ENCODE assay signal across 9 cellular contexts in the genomic region with DNA sequence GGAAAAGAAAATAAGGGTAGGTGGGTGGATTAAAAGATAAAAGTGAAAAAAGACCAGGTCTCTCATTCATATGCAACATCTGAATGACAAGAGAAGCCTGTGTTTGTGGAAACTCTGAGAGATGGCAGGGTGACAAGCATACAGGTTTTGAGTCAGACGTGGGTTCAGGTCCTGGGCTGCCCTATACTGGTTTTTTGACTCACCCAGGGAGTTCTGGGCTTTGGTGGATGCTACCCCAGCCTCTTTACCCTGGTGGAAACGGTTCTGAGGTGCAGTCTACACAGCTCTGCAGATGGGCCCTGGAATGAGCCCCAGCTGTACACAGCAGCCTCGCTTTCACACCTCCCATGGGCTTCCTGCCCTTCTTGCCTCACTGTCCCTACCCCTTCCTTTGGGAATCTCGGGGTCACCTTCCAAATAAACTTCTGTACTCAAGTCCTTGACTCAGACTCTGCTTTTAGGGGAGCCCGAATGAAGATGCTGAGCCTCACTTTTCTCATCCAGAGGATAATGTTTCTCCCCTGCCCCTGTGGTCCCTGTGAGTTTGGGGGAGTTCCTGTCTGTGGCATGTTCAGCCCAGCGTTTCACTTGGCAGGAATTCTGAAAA.
DNase-seq lines count a peak whose midpoint lies in the region; ATAC-seq, FAIRE-seq and TF ChIP-seq lines count a peak whose summit lies in the region.
"Had no signal": no experiment of that assay in that cellular context is flagged by ENCODE, and none has a peak within 500 bp of the region (broad histone marks: within the 10 kb centered on the region; RNA-seq: fewer than 3 reads in every experiment).

No MANE protein-coding gene starts in this region.

- DNase-seq in CD4-positive, CD25-positive, alpha-beta regulatory T cell = peak in 1 of 3 donors; percentile 24
- peak; percentile 24 for DNase-seq in activated T-helper 2 cell treated with anti-CD3 and anti-CD28 coated beads, Interferon-gamma antibody, Interleukin-2, Interleukin-4, amounts not matched to agents 10 μg/mL and 5 μg/mL and 100 μg/mL, durations not matched to agents 14 hours and 24 hours and 36 hours (ENCODE audit: low spot score)
- DNase-seq in NCI-H2107 treated with DMSO at 0.1 percent for 48 hours (lab: John Stamatoyannopoulos, UW; ENCODE audit: unreplicated experiment) (no peak), dorsolateral prefrontal cortex (no peak), vagina (ENCODE audit: extremely low spot score in 2 of 2) (no peak), pancreas (no peak)
- DNase-seq: DND-41 had no signal

- H3K36me3 Mint-ChIP-seq in CD4-positive, CD25-positive, alpha-beta regulatory T cell = no peaks in the 10 kb centered on the region
- peaks cover 62% of the 10 kb centered on the region for H3K36me3 Mint-ChIP-seq in activated T-helper 2 cell treated with anti-CD3 and anti-CD28 coated beads, Interferon-gamma antibody, Interleukin-2, Interleukin-4, amounts not matched to agents 10 μg/mL and 5 μg/mL and 100 μg/mL, durations not matched to agents 14 hours and 24 hours and 36 hours (ENCODE audit: low read depth)
- H3K36me3 Mint-ChIP-seq in nephron (ENCODE audit: low read depth) = no peaks in the 10 kb centered on the region

- ATAC-seq in CD4-positive, CD25-positive, alpha-beta regulatory T cell (ENCODE audit: low read depth in 2 of 2) = peak; percentile 46 to 47
- no peak for ATAC-seq in pancreas

- peak overlapping the region; percentile 47 for H3K9ac ChIP-seq in HUES6 (ENCODE audit: low read length)

- peaks cover 16 to 59% (median 32%) of the 10 kb centered on the region in 4 donors for H3K4me1 Mint-ChIP-seq in CD4-positive, CD25-positive, alpha-beta regulatory T cell
- H3K4me1 Mint-ChIP-seq in activated T-helper 2 cell treated with anti-CD3 and anti-CD28 coated beads, Interferon-gamma antibody, Interleukin-2, Interleukin-4, amounts not matched to agents 10 μg/mL and 5 μg/mL and 100 μg/mL, durations not matched to agents 14 hours and 24 hours and 36 hours (ENCODE audit: low read depth) = peaks cover 64% of the 10 kb centered on the region
- peaks cover 43% of the 10 kb centered on the region for H3K4me1 Mint-ChIP-seq in nephron

- H3K36me3 ChIP-seq in CD4-positive, CD25-positive, alpha-beta regulatory T cell (ENCODE audit: control insufficient read depth, insufficient read depth, low read length) = no peaks in the 10 kb centered on the region
- H3K36me3 ChIP-seq in HUES6 (ENCODE audit: control insufficient read depth, insufficient read depth, low read length) = no peaks in the 10 kb centered on the region
- H3K36me3 ChIP-seq in vagina = no peaks in the 10 kb centered on the region
- no peaks in the 10 kb centered on the region for H3K36me3 ChIP-seq in pancreas

- no peak overlapping the region for H3K27ac ChIP-seq in CD4-positive, CD25-positive, alpha-beta regulatory T cell (ENCODE audit: insufficient read depth, low read length, poor library complexity, severe bottlenecking)
- peak overlapping the region; percentile 24; the same call in 1 of the 2 replicates for H3K27ac ChIP-seq in HUES6 (ENCODE audit: low read depth, low read length)
- H3K27ac ChIP-seq in dorsolateral prefrontal cortex = peak overlapping the region in 5 of 59 donors; percentile 1 to 31 (median 10)
- no peak overlapping the region for H3K27ac ChIP-seq in vagina
- peak overlapping the region in 1 of 4 donors; percentile 29 for H3K27ac ChIP-seq in pancreas

- no peaks in the 10 kb centered on the region for H3K9me3 ChIP-seq in CD4-positive, CD25-positive, alpha-beta regulatory T cell (ENCODE audit: control insufficient read depth in 2 of 2, low read length in 2 of 2)
- no peaks in the 10 kb centered on the region for H3K9me3 ChIP-seq in HUES6 (ENCODE audit: control insufficient read depth, insufficient read depth, low read depth, low read length)
- no peaks in the 10 kb centered on the region for H3K9me3 ChIP-seq in vagina
- no peaks in the 10 kb centered on the region for H3K9me3 ChIP-seq in pancreas

- TF ChIP-seq CTCF in nephron (IDR thresholded peaks at IDR 0.05; ENCODE audit: unreplicated experiment in 3 of 3) (no peak), dorsolateral prefrontal cortex (IDR thresholded peaks at IDR 0.05 in 54 of 56, conservative IDR thresholded peaks at IDR 0.05 in 2 of 56; ENCODE audit: low read depth in 1 of 56, partially characterized antibody in 56 of 56) (no peak), vagina (IDR thresholded peaks at IDR 0.05) (no peak), pancreas (IDR thresholded peaks at IDR 0.05) (no peak)

- H3K4me3 Mint-ChIP-seq in CD4-positive, CD25-positive, alpha-beta regulatory T cell = peak overlapping the region in 3 of 4 donors; percentile 3 to 66 (median 18)
- peak overlapping the region; percentile 67 for H3K4me3 Mint-ChIP-seq in activated T-helper 2 cell treated with anti-CD3 and anti-CD28 coated beads, Interferon-gamma antibody, Interleukin-2, Interleukin-4, amounts not matched to agents 10 μg/mL and 5 μg/mL and 100 μg/mL, durations not matched to agents 14 hours and 24 hours and 36 hours (ENCODE audit: low read depth)
- H3K4me3 Mint-ChIP-seq in nephron = no peak overlapping the region

- TF ChIP-seq POLR2A in vagina (IDR thresholded peaks at IDR 0.05) = no peak

- no peaks in the 10 kb centered on the region for H3K27me3 ChIP-seq in CD4-positive, CD25-positive, alpha-beta regulatory T cell (ENCODE audit: control insufficient read depth, insufficient read depth, low read length)
- H3K27me3 ChIP-seq in HUES6 (ENCODE audit: control insufficient read depth, insufficient read depth, low read length) (no peaks in the 10 kb centered on the region), dorsolateral prefrontal cortex (no peaks in the 10 kb centered on the region), vagina (no peaks in the 10 kb centered on the region), pancreas (no peaks in the 10 kb centered on the region)

- FAIRE-seq in pancreas (lab: Jason Lieb, UNC) = no peak

- WGBS in pancreas, 2 donors = 48 to 54% methylated on average over 6 of the region's 6 CpGs

- peak overlapping the region in 2 of 3 donors; percentile 23 to 85 for H3K27ac Mint-ChIP-seq in CD4-positive, CD25-positive, alpha-beta regulatory T cell
- peak overlapping the region; percentile 99 for H3K27ac Mint-ChIP-seq in activated T-helper 2 cell treated with anti-CD3 and anti-CD28 coated beads, Interferon-gamma antibody, Interleukin-2, Interleukin-4, amounts not matched to agents 10 μg/mL and 5 μg/mL and 100 μg/mL, durations not matched to agents 14 hours and 24 hours and 36 hours
- peak overlapping the region in 2 of 3 experiments; percentile 60 to 80 for H3K27ac Mint-ChIP-seq in nephron

- no peaks in the 10 kb centered on the region for H3K27me3 Mint-ChIP-seq in CD4-positive, CD25-positive, alpha-beta regulatory T cell
- H3K27me3 Mint-ChIP-seq in activated T-helper 2 cell treated with anti-CD3 and anti-CD28 coated beads, Interferon-gamma antibody, Interleukin-2, Interleukin-4, amounts not matched to agents 10 μg/mL and 5 μg/mL and 100 μg/mL, durations not matched to agents 14 hours and 24 hours and 36 hours (ENCODE audit: low read depth) = no peaks in the 10 kb centered on the region
- no peaks in the 10 kb centered on the region for H3K27me3 Mint-ChIP-seq in nephron (ENCODE audit: low read depth)

- intact Hi-C loops in activated T-helper 2 cell treated with anti-CD3 and anti-CD28 coated beads, Interferon-gamma antibody, Interleukin-2, Interleukin-4, amounts not matched to agents 10 μg/mL and 5 μg/mL and 100 μg/mL, durations not matched to agents 14 hours and 24 hours and 36 hours (cut with micrococcal nuclease) = loop anchor here (1.0 to 5.0 kb wide), 7 partner anchors 15 to 579 kb away; a partner anchor contains a TSS
- intact Hi-C loops in dorsolateral prefrontal cortex (cut with DNase I) (no loop called here), vagina (cut with DNase I) (loop anchor here (10.0 kb wide), 1 partner anchor 251 kb away; no protein-coding TSS in a partner anchor), pancreas (cut with DNase I) (no loop called here)

- no peaks in the 10 kb centered on the region for H3K9me3 Mint-ChIP-seq in CD4-positive, CD25-positive, alpha-beta regulatory T cell
- H3K9me3 Mint-ChIP-seq in activated T-helper 2 cell treated with anti-CD3 and anti-CD28 coated beads, Interferon-gamma antibody, Interleukin-2, Interleukin-4, amounts not matched to agents 10 μg/mL and 5 μg/mL and 100 μg/mL, durations not matched to agents 14 hours and 24 hours and 36 hours = no peaks in the 10 kb centered on the region
- no peaks in the 10 kb centered on the region for H3K9me3 Mint-ChIP-seq in nephron

- H3K4me1 ChIP-seq in CD4-positive, CD25-positive, alpha-beta regulatory T cell (ENCODE audit: control insufficient read depth, insufficient read depth, low read length, poor library complexity, severe bottlenecking) = peaks cover 26% of the 10 kb centered on the region
- H3K4me1 ChIP-seq in HUES6 (ENCODE audit: control insufficient read depth, insufficient read depth, low read length) (peaks cover 33% of the 10 kb centered on the region), vagina (peaks cover 39% of the 10 kb centered on the region), pancreas (peaks cover 0 to 4% (median 0%) of the 10 kb centered on the region in 3 donors)

- H3K4me3 ChIP-seq in CD4-positive, CD25-positive, alpha-beta regulatory T cell (ENCODE audit: low read depth, low read length) = no peak overlapping the region
- H3K4me3 ChIP-seq in HUES6 (ENCODE audit: low read depth, low read length) (no peak overlapping the region), dorsolateral prefrontal cortex (no peak overlapping the region), vagina (no peak overlapping the region), pancreas (no peak overlapping the region)

Comparison
In these comparisons a context has a peak if more than half of its experiments do, and no peak if none do; other contexts are left out.
1. ATAC-seq: peak in CD4-positive, CD25-positive, alpha-beta regulatory T cell (2 of 2); none in pancreas (0 of 4).
2. H3K4me3 Mint-ChIP-seq: peak in CD4-positive, CD25-positive, alpha-beta regulatory T cell (3 of 4) and activated T-helper 2 cell treated with anti-CD3 and anti-CD28 coated beads, Interferon-gamma antibody, Interleukin-2, Interleukin-4, amounts not matched to agents 10 μg/mL and 5 μg/mL and 100 μg/mL, durations not matched to agents 14 hours and 24 hours and 36 hours (single experiment); none in nephron (0 of 3).
3. intact Hi-C loops: an anchor here in activated T-helper 2 cell treated with anti-CD3 and anti-CD28 coated beads, Interferon-gamma antibody, Interleukin-2, Interleukin-4, amounts not matched to agents 10 μg/mL and 5 μg/mL and 100 μg/mL, durations not matched to agents 14 hours and 24 hours and 36 hours (1.0 to 5.0 kb wide) and vagina (10.0 kb wide); none called in dorsolateral prefrontal cortex and pancreas.
4. Peak in every context shown above with its lines, with median percentiles within 50 percentile points of each other: H3K27ac Mint-ChIP-seq.